In genomic region chr1:241499910-241500309, GRCh38 we compare ENCODE assay signal across 8 cellular contexts. TPM values are rescaled to one million over a fixed set of nuclear protein-coding genes. Genes with fewer than 3 reads are reported as not detected.
A peak's percentile ranks its signal among the peaks of the same experiment; 100 is the strongest.
DNase-seq lines count a peak whose midpoint lies in the region; ATAC-seq lines count a peak whose summit lies in the region.

No MANE protein-coding gene starts in this region.

- intact Hi-C loops in sciatic nerve (cut with DNase I), result no loop called here
- intact Hi-C loops in naive thymus-derived CD4-positive, alpha-beta T cell (cut with micrococcal nuclease), result loop anchor here in 1 of 2 donors (5.0 to 10.0 kb wide), 2 partner anchors 615 to 768 kb away; no protein-coding TSS in a partner anchor

- H3K9me3 ChIP-seq in mesenchymal stem cell (ENCODE audit: control insufficient read depth, low read length), result no peaks in the 10 kb centered on the region
- H3K9me3 ChIP-seq in naive thymus-derived CD4-positive, alpha-beta T cell (ENCODE audit: control insufficient read depth in 2 of 3, low read length in 3 of 3), result no peaks in the 10 kb centered on the region

- POLR2A ChIA-PET in naive thymus-derived CD4-positive, alpha-beta T cell (lab: Charles Lee), result no interaction called here

- no peak overlapping the region for H2AFZ ChIP-seq in mesenchymal stem cell (ENCODE audit: low read depth, low read length)

- H3K4me3 Mint-ChIP-seq in naive thymus-derived CD4-positive, alpha-beta T cell, result no peak overlapping the region

- no peak overlapping the region for H2BK12ac ChIP-seq in mesenchymal stem cell (ENCODE audit: low read length in 2 of 2)

- H4K8ac ChIP-seq in mesenchymal stem cell (ENCODE audit: low read length), result no peak overlapping the region

- H3K23ac ChIP-seq in mesenchymal stem cell (ENCODE audit: low read length in 2 of 2), result no peak overlapping the region

- H2BK120ac ChIP-seq in mesenchymal stem cell (ENCODE audit: low read depth, low read length), result no peak overlapping the region

- no peak overlapping the region for H2AK5ac ChIP-seq in mesenchymal stem cell (ENCODE audit: low read length, severe bottlenecking)

- no peaks in the 10 kb centered on the region for H3K4me1 ChIP-seq in mesenchymal stem cell (ENCODE audit: control insufficient read depth, insufficient read depth, low read depth, low read length)
- no peaks in the 10 kb centered on the region for H3K4me1 ChIP-seq in naive thymus-derived CD4-positive, alpha-beta T cell (ENCODE audit: control insufficient read depth in 2 of 2, insufficient read depth in 2 of 2, low read length in 2 of 2)

- H3K4me1 Mint-ChIP-seq in naive thymus-derived CD4-positive, alpha-beta T cell, result peaks cover 0 to 9% (median 0%) of the 10 kb centered on the region in 7 donors

- H2BK5ac ChIP-seq in mesenchymal stem cell (ENCODE audit: low read depth, low read length, poor library complexity, severe bottlenecking), result no peak overlapping the region

- DNase-seq in EH (ENCODE audit: low read depth) (peak; percentile 61), LHCN-M2 (ENCODE audit: low read depth) (peak; percentile 56), astrocyte of the hippocampus (ENCODE audit: low read depth, low spot score) (peak; percentile 62), mesenchymal stem cell (peak; percentile 44), NCI-H446 treated with DMSO at 0.1 percent for 48 hours (lab: John Stamatoyannopoulos, UW) (no peak), sciatic nerve (ENCODE audit: low spot score) (no peak), GDM1 (lab: John Stamatoyannopoulos, UW) (no peak)
- DNase-seq in naive thymus-derived CD4-positive, alpha-beta T cell, result no peak

- 92% methylated on average over 2 of the region's 2 CpGs for WGBS in mesenchymal stem cell

- CTCF ChIA-PET in naive thymus-derived CD4-positive, alpha-beta T cell (lab: Charles Lee), result no interaction called here

- no peak for ATAC-seq in sciatic nerve
- ATAC-seq in naive thymus-derived CD4-positive, alpha-beta T cell, result no peak

- H3K27me3 Mint-ChIP-seq in naive thymus-derived CD4-positive, alpha-beta T cell, result no peaks in the 10 kb centered on the region

- peak overlapping the region; percentile 1 for H3K9ac ChIP-seq in mesenchymal stem cell (ENCODE audit: low read length)

- no peak overlapping the region for H3K4ac ChIP-seq in mesenchymal stem cell (ENCODE audit: low read depth in 1 of 2, low read length in 2 of 2)

- H3K27ac ChIP-seq in mesenchymal stem cell (ENCODE audit: low read length, poor library complexity, severe bottlenecking), result no peak overlapping the region
- no peak overlapping the region for H3K27ac ChIP-seq in naive thymus-derived CD4-positive, alpha-beta T cell (ENCODE audit: low read depth, low read length)

- peaks cover 7% of the 10 kb centered on the region for H3K79me1 ChIP-seq in mesenchymal stem cell (replicated peaks; ENCODE audit: low read length, poor library complexity, severe bottlenecking)

- H3K27ac Mint-ChIP-seq in naive thymus-derived CD4-positive, alpha-beta T cell, result no peak overlapping the region

- H3K4me2 ChIP-seq in mesenchymal stem cell (ENCODE audit: low read length, poor library complexity, severe bottlenecking), result no peak overlapping the region

- H3K27me3 ChIP-seq in mesenchymal stem cell (ENCODE audit: control insufficient read depth in 1 of 2, insufficient read depth in 1 of 2, low read length in 2 of 2), result no peaks in the 10 kb centered on the region
- H3K27me3 ChIP-seq in naive thymus-derived CD4-positive, alpha-beta T cell (ENCODE audit: control insufficient read depth in 2 of 2, insufficient read depth in 2 of 2, low read length in 2 of 2), result no peaks in the 10 kb centered on the region

- no peak overlapping the region for H3K4me3 ChIP-seq in mesenchymal stem cell (ENCODE audit: insufficient read depth in 1 of 2, low read depth in 1 of 2, low read length in 2 of 2)
- H3K4me3 ChIP-seq in naive thymus-derived CD4-positive, alpha-beta T cell (ENCODE audit: low read length), result no peak overlapping the region

- no peak overlapping the region for H3K14ac ChIP-seq in mesenchymal stem cell (ENCODE audit: low read length in 2 of 2)

- H4K91ac ChIP-seq in mesenchymal stem cell (ENCODE audit: low read length), result no peak overlapping the region

- no peak overlapping the region for H3K18ac ChIP-seq in mesenchymal stem cell (ENCODE audit: low read depth in 1 of 2, low read length in 2 of 2)

- peaks cover 16 to 69% (median 40%) of the 10 kb centered on the region in 5 donors for H3K36me3 Mint-ChIP-seq in naive thymus-derived CD4-positive, alpha-beta T cell

- H2BK15ac ChIP-seq in mesenchymal stem cell (ENCODE audit: low read depth, poor library complexity, severe bottlenecking), result no peak overlapping the region

- H3K9me3 Mint-ChIP-seq in naive thymus-derived CD4-positive, alpha-beta T cell, result no peaks in the 10 kb centered on the region

- peaks cover 20 to 84% of the 10 kb centered on the region in 2 experiments for H3K36me3 ChIP-seq in mesenchymal stem cell (ENCODE audit: control insufficient read depth in 1 of 2, insufficient read depth in 2 of 2, low read depth in 1 of 2, low read length in 2 of 2)
- H3K36me3 ChIP-seq in naive thymus-derived CD4-positive, alpha-beta T cell (ENCODE audit: control insufficient read depth in 2 of 3, insufficient read depth in 3 of 3, low read length in 3 of 3), result peaks cover 0 to 78% (median 0%) of the 10 kb centered on the region in 3 experiments

RNA-seq across cellular contexts. Expression of gene FH, which starts 19.6 kb away (rescaled TPM):
- total RNA-seq in LHCN-M2 (2014; rRNA removed) (84.4 and 96.6 TPM in 2 replicates), sciatic nerve (37.6 TPM)
- 62.2 TPM for polyA plus RNA-seq in LHCN-M2 (2012)
- 40.5 TPM for polyA plus RNA-seq in mesenchymal stem cell (2013, experiment 1 of 2)
- 41.6 TPM for polyA plus RNA-seq in mesenchymal stem cell (2013, experiment 2 of 2)
- 10 to 100 TPM; 17.3 to 57.9 (median 21.8) TPM for total RNA-seq in naive thymus-derived CD4-positive, alpha-beta T cell
- 10 to 100 TPM; 41.3 to 52.5 TPM for polyA plus RNA-seq in naive thymus-derived CD4-positive, alpha-beta T cell

RNA-seq across cellular contexts. Expression of gene KMO, which starts 32.3 kb away (rescaled TPM):
- total RNA-seq in LHCN-M2 (2014; rRNA removed), result under 0.01 TPM in 1 of 2 replicates, not detected in the other
- polyA plus RNA-seq in LHCN-M2 (2012), result not detected
- 0.18 TPM for polyA plus RNA-seq in mesenchymal stem cell (2013, experiment 1 of 2)
- 0.10 TPM for polyA plus RNA-seq in mesenchymal stem cell (2013, experiment 2 of 2)
- 1.6 TPM for total RNA-seq in sciatic nerve
- 1 to 10 TPM in 1 of 5 experiments, under 1 TPM in 3, not detected in 1; 0.51 to 3.3 (median 0.82) TPM for total RNA-seq in naive thymus-derived CD4-positive, alpha-beta T cell
- not detected for polyA plus RNA-seq in naive thymus-derived CD4-positive, alpha-beta T cell

Comparison
In these comparisons a context has a peak if more than half of its experiments do, and no peak if none do; other contexts are left out.
1. DNase-seq: peak in EH (single experiment), LHCN-M2 (single experiment), astrocyte of the hippocampus (single experiment) and mesenchymal stem cell (single experiment); none in NCI-H446 treated with DMSO at 0.1 percent for 48 hours (single experiment), sciatic nerve (single experiment), GDM1 (single experiment) and naive thymus-derived CD4-positive, alpha-beta T cell (0 of 9).